Comparison of ENCODE assay signal across 26 cellular contexts in the genomic region with DNA sequence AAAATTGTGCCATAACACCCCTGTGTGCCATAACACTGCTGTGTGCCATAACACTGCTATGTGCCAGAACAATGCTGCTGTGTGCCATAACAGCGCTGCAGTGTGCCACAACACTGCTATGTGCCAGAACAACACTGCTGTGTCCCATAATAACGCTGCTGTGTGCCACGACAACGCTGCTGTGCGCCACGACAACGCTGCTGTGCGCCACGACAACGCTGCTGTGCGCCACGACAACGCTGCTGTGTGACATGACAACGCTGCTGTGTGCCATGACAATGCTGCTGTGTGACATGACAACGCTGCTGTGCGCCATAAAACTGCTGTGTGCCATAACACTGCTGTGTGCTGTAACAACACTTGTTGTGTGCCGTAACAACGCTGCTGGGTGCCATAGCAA. TPM values are rescaled to one million over a fixed set of nuclear protein-coding genes. Genes with fewer than 3 reads are reported as not detected.
"Had no signal": no experiment of that assay in that cellular context is flagged by ENCODE, and none has a peak within 500 bp of the region (broad histone marks: within the 10 kb centered on the region; RNA-seq: fewer than 3 reads in every experiment).

No MANE protein-coding gene starts in this region.

- H3K4me1 ChIP-seq: Peyer's patch, SJCRH30 had no signal

- FAIRE-seq: astrocyte had no signal

- ATAC-seq: activated T-cell treated with anti-CD3 and anti-CD28 coated beads, Interleukin-2, amount 50 U/mL, for 4 hours had no signal

- H3K36me3 Mint-ChIP-seq: activated CD4-positive, alpha-beta memory T cell treated with anti-CD3 and anti-CD28 coated beads for 36 hours; activated naive CD8-positive, alpha-beta T cell; brain had no signal

- H3K9me3 ChIP-seq: MG63, Peyer's patch, SJCRH30, SK-N-SH had no signal

- H3K27me3 ChIP-seq: Peyer's patch, SJCRH30 had no signal

- H3K36me3 ChIP-seq: MG63, Peyer's patch, SJCRH30 had no signal

- DNase-seq: activated CD4-positive, alpha-beta memory T cell treated with anti-CD3 and anti-CD28 coated beads for 36 hours; activated CD4-positive, alpha-beta T cell treated with anti-CD3 and anti-CD28 coated beads, Interleukin-2, amount 10 ng/mL, durations not matched to agents 7 days and 5 days; activated CD4-positive, CD25-positive, alpha-beta regulatory T cell; activated CD8-positive, alpha-beta memory T cell treated with anti-CD3 and anti-CD28 coated beads for 24 hours; activated effector memory CD4-positive, alpha-beta T cell treated with anti-CD3 and anti-CD28 coated beads, Interleukin-2, amount 50 U/mL, for 16 hours; activated naive CD4-positive, alpha-beta T cell treated with anti-CD3 and anti-CD28 coated beads for 36 hours; activated T-cell treated with anti-CD3 and anti-CD28 coated beads, Interleukin-2, amount 50 U/mL, for 4 hours; amygdala; cerebellar nuclear complex; MG63; MV-4-11; NCI-H1092 treated with DMSO at 0.1 percent for 48 hours; NCI-H1417 treated with DMSO at 0.1 percent for 48 hours; NCI-H1694; NCI-H345; NCI-H510A; NCI-H526 treated with DMSO at 0.1 percent for 48 hours; Peyer's patch; Right ventricle myocardium superior; SJCRH30; SK-N-SH had no signal

- H3K9me3 Mint-ChIP-seq: activated CD4-positive, alpha-beta memory T cell treated with anti-CD3 and anti-CD28 coated beads for 36 hours; activated CD4-positive, alpha-beta T cell treated with anti-CD3 and anti-CD28 coated beads, Interleukin-2, amount 10 ng/mL, durations not matched to agents 7 days and 5 days; activated naive CD4-positive, alpha-beta T cell treated with anti-CD3 and anti-CD28 coated beads for 36 hours; activated T-cell treated with anti-CD3 and anti-CD28 coated beads, Interleukin-2, amount 50 U/mL, for 4 hours; brain; T-helper 1 cell treated with Interleukin-12 subunit alpha and Interleukin-12 subunit beta and Interleukin-4 antibody, amounts not matched to agents 30 μg/mL and 1 μg/mL, for 36 hours had no signal

- H3K4me3 ChIP-seq: MG63, Peyer's patch, SJCRH30 had no signal

- H3K9ac ChIP-seq: SK-N-SH had no signal

- H3K4me2 ChIP-seq: SK-N-SH had no signal

- H3K27ac ChIP-seq: Peyer's patch, RWPE1, SJCRH30 had no signal

- H3K4me3 Mint-ChIP-seq: activated CD4-positive, alpha-beta memory T cell treated with anti-CD3 and anti-CD28 coated beads for 36 hours; activated CD4-positive, alpha-beta T cell treated with anti-CD3 and anti-CD28 coated beads, Interleukin-2, amount 10 ng/mL, durations not matched to agents 7 days and 5 days; activated naive CD4-positive, alpha-beta T cell treated with anti-CD3 and anti-CD28 coated beads for 36 hours; activated naive CD8-positive, alpha-beta T cell; activated T-cell treated with anti-CD3 and anti-CD28 coated beads, Interleukin-2, amount 50 U/mL, for 4 hours; brain; T-helper 1 cell treated with Interleukin-12 subunit alpha and Interleukin-12 subunit beta and Interleukin-4 antibody, amounts not matched to agents 30 μg/mL and 1 μg/mL, for 36 hours had no signal

- H3K4me1 Mint-ChIP-seq: activated CD4-positive, alpha-beta T cell treated with anti-CD3 and anti-CD28 coated beads, Interleukin-2, amount 10 ng/mL, durations not matched to agents 7 days and 5 days had no signal

- H3K27ac Mint-ChIP-seq: activated CD4-positive, alpha-beta memory T cell treated with anti-CD3 and anti-CD28 coated beads for 36 hours; activated CD4-positive, alpha-beta T cell treated with anti-CD3 and anti-CD28 coated beads, Interleukin-2, amount 10 ng/mL, durations not matched to agents 7 days and 5 days; activated naive CD4-positive, alpha-beta T cell treated with anti-CD3 and anti-CD28 coated beads for 36 hours; activated naive CD8-positive, alpha-beta T cell; T-helper 1 cell treated with Interleukin-12 subunit alpha and Interleukin-12 subunit beta and Interleukin-4 antibody, amounts not matched to agents 30 μg/mL and 1 μg/mL, for 36 hours had no signal

RNA-seq across cellular contexts. Expression of gene CFAP90, which starts 25.9 kb away (rescaled TPM):
- total RNA-seq: activated CD4-positive, alpha-beta memory T cell treated with anti-CD3 and anti-CD28 coated beads for 36 hours; activated CD4-positive, alpha-beta T cell treated with anti-CD3 and anti-CD28 coated beads, Interleukin-2, amount 10 ng/mL, durations not matched to agents 7 days and 5 days; activated naive CD4-positive, alpha-beta T cell treated with anti-CD3 and anti-CD28 coated beads for 36 hours; activated T-cell treated with anti-CD3 and anti-CD28 coated beads, Interleukin-2, amount 50 U/mL, for 4 hours; Peyer's patch; Right ventricle myocardium superior; SJCRH30 had no signal
